ENCODE assay signal across 15 cellular contexts in genomic region chr15:40925495-40925862, GRCh38. TPM values are rescaled to one million over a fixed set of nuclear protein-coding genes. Genes with fewer than 3 reads are reported as not detected.
A peak's percentile ranks its signal among the peaks of the same experiment; 100 is the strongest.
DNase-seq lines count a peak whose midpoint lies in the region; ATAC-seq and TF ChIP-seq lines count a peak whose summit lies in the region.
"Had no signal": no experiment of that assay in that cellular context is flagged by ENCODE, and none has a peak within 500 bp of the region (broad histone marks: within the 10 kb centered on the region; RNA-seq: fewer than 3 reads in every experiment).

No MANE protein-coding gene starts in this region.

- no peaks in the 10 kb centered on the region for H3K36me3 Mint-ChIP-seq in brain

- H3K36me3 ChIP-seq in BLaER1 (no peaks in the 10 kb centered on the region), H7 (replicated peaks; ENCODE audit: control insufficient read depth, insufficient read depth, low read length) (no peaks in the 10 kb centered on the region), mesodermal cell (ENCODE audit: control insufficient read depth, insufficient read depth, low read length) (no peaks in the 10 kb centered on the region), psoas muscle (ENCODE audit: insufficient read depth in 1 of 2, low read depth in 1 of 2) (no peaks in the 10 kb centered on the region), testis (ENCODE audit: low read depth, missing control alignments) (no peaks in the 10 kb centered on the region)
- H3K36me3 ChIP-seq: tibial nerve had no signal

- peaks cover 0 to 8% (median 0%) of the 10 kb centered on the region in 5 experiments for H3K9me3 Mint-ChIP-seq in brain
- H3K9me3 Mint-ChIP-seq: activated T-cell treated with anti-CD3 and anti-CD28 coated beads, Interleukin-2, amount 50 U/mL, for 72 hours had no signal

- TF ChIP-seq POLR2A in testis (IDR thresholded peaks at IDR 0.05), result no peak

- H3K4me1 ChIP-seq in BLaER1 (peaks cover 68% of the 10 kb centered on the region), mesodermal cell (ENCODE audit: control insufficient read depth, insufficient read depth, low read length, poor library complexity, severe bottlenecking) (peaks cover 28% of the 10 kb centered on the region), psoas muscle (peaks cover 48% of the 10 kb centered on the region), testis (peaks cover 41% of the 10 kb centered on the region)

- H3K27ac Mint-ChIP-seq in brain, result no peak overlapping the region
- H3K27ac Mint-ChIP-seq: activated T-cell treated with anti-CD3 and anti-CD28 coated beads, Interleukin-2, amount 50 U/mL, for 72 hours had no signal

- H3K27me3 Mint-ChIP-seq in brain, result peaks cover 90% of the 10 kb centered on the region

- no peak for DNase-seq in H7
- no peak for DNase-seq in NK-92 treated with Interleukin-12 subunit alpha and Interleukin-12 subunit beta, amount 100 ng/mL, for 24 hours (lab: John Stamatoyannopoulos, UW)
- no peak for DNase-seq in psoas muscle
- no peak for DNase-seq in testis
- DNase-seq: activated T-cell treated with anti-CD3 and anti-CD28 coated beads, Interleukin-2, amount 50 U/mL, for 72 hours; cortex of kidney; EL; RPMI8226 had no signal

- peaks cover 71% of the 10 kb centered on the region for H3K27me3 ChIP-seq in BLaER1
- peaks cover 88% of the 10 kb centered on the region for H3K27me3 ChIP-seq in H7 (ENCODE audit: control insufficient read depth, insufficient read depth, low read length)
- H3K27me3 ChIP-seq in psoas muscle (ENCODE audit: insufficient read depth in 3 of 3, low read length in 2 of 3), result peaks cover 0 to 52% (median 18%) of the 10 kb centered on the region in 3 donors
- no peaks in the 10 kb centered on the region for H3K27me3 ChIP-seq in testis

- H3K4me3 Mint-ChIP-seq in brain, result peak overlapping the region in 4 of 5 experiments; percentile 29 to 75 (median 46)

- H3K9ac ChIP-seq in BLaER1, result peak overlapping the region; percentile 9; the same call in 1 of the 2 replicates

- H3K4me2 ChIP-seq in BLaER1, result peak overlapping the region; percentile 99

- H3K27ac ChIP-seq in BLaER1, result peak overlapping the region; percentile 37; the same call in 1 of the 2 replicates
- no peak overlapping the region for H3K27ac ChIP-seq in mesodermal cell (ENCODE audit: low read depth, low read length, severe bottlenecking)
- no peak overlapping the region for H3K27ac ChIP-seq in psoas muscle
- no peak overlapping the region for H3K27ac ChIP-seq in testis
- H3K27ac ChIP-seq: tibial nerve had no signal

- intact Hi-C loops in psoas muscle (cut with DNase I) (no loop called here), testis (cut with DNase I; ENCODE audit: low total_unique reads) (no loop called here)

- H4K20me1 ChIP-seq in BLaER1, result peaks cover 28% of the 10 kb centered on the region

- peak overlapping the region; percentile 65 for H3K4me3 ChIP-seq in BLaER1
- peak overlapping the region; percentile 41 for H3K4me3 ChIP-seq in H7 (ENCODE audit: insufficient read depth, low read depth, low read length)
- peak overlapping the region; percentile 22 for H3K4me3 ChIP-seq in mesodermal cell (ENCODE audit: extremely low read depth, insufficient read depth, low read length, poor library complexity, severe bottlenecking)
- no peak overlapping the region for H3K4me3 ChIP-seq in psoas muscle
- H3K4me3 ChIP-seq in testis, result no peak overlapping the region

- H3K9me3 ChIP-seq in BLaER1 (no peaks in the 10 kb centered on the region), mesodermal cell (ENCODE audit: control insufficient read depth, low read length) (no peaks in the 10 kb centered on the region), psoas muscle (no peaks in the 10 kb centered on the region), testis (no peaks in the 10 kb centered on the region)
- H3K9me3 ChIP-seq: tibial nerve had no signal

- TF ChIP-seq CTCF in brain (conservative IDR thresholded peaks at IDR 0.05) (no peak), psoas muscle (IDR thresholded peaks at IDR 0.05) (no peak), testis (IDR thresholded peaks at IDR 0.05) (no peak)

- WGBS in mesodermal cell (ENCODE audit: insufficient coverage in 2 of 2), 2 experiments, result 4 to 5% methylated on average over 18 to 28 of the region's 30 CpGs
- 38 to 49% (median 45%) methylated on average over 24 to 30 of the region's 30 CpGs for WGBS in psoas muscle, 3 donors
- 13 to 29% methylated on average over 12 to 30 of the region's 30 CpGs for WGBS in testis, 2 donors

- no peak for ATAC-seq in psoas muscle
- ATAC-seq in HG03521 (IDR thresholded peaks at IDR 0.05; ENCODE audit: unreplicated experiment), result no peak
- ATAC-seq: activated T-cell treated with anti-CD3 and anti-CD28 coated beads, Interleukin-2, amount 50 U/mL, for 72 hours had no signal

- H3K4me1 Mint-ChIP-seq in brain, result peaks cover 31% of the 10 kb centered on the region

RNA-seq across cellular contexts. Expression of gene DLL4, which starts 3.7 kb away (rescaled TPM):
- total RNA-seq in H7 (2014; rRNA removed; shearing (Covaris generic)), result 0.26 TPM in 1 of 2 replicates, not detected in the other
- 6.8 TPM for polyA plus RNA-seq in brain (ENCODE audit: insufficient read depth, low read depth, low replicate concordance)
- polyA plus RNA-seq in mesodermal cell (2013, experiment 1 of 2), result 51.5 TPM
- polyA plus RNA-seq in mesodermal cell (2013, experiment 2 of 2), result 31.4 TPM
- 10 to 100 TPM in 1 of 4 donors, 1 to 10 TPM in 3; 7.2 to 13.1 (median 9.2) TPM for total RNA-seq in psoas muscle
- 1 to 10 TPM; 4.0 to 6.1 (median 6.0) TPM for polyA plus RNA-seq in psoas muscle
- total RNA-seq in testis, result 1 to 10 TPM; 3.5 to 3.9 TPM
- polyA plus RNA-seq in testis (ENCODE audit: insufficient read depth, low read depth, low replicate concordance), result 2.0 TPM
- total RNA-seq: T-helper 2 cell treated with Interferon-gamma antibody and Interleukin-4, amounts not matched to agents 100 ng/mL and 5 ng/mL, for 36 hours had no signal

RNA-seq across cellular contexts. Expression of gene CHAC1, which starts 27.8 kb away (rescaled TPM):
- 30.1 and 39.7 TPM in 2 replicates for total RNA-seq in H7 (2014; rRNA removed; shearing (Covaris generic))
- polyA plus RNA-seq in brain (ENCODE audit: insufficient read depth, low read depth, low replicate concordance) (16.9 TPM), psoas muscle (100 to 1,000 TPM in 1 of 3 donors, 10 to 100 TPM in 2; 14.0 to 129 (median 49.0) TPM), testis (ENCODE audit: insufficient read depth, low read depth, low replicate concordance) (1.8 TPM)
- polyA plus RNA-seq in mesodermal cell (2013, experiment 1 of 2), result 18.9 TPM
- 18.7 TPM for polyA plus RNA-seq in mesodermal cell (2013, experiment 2 of 2)
- total RNA-seq in psoas muscle (100 to 1,000 TPM in 2 of 4 donors, 10 to 100 TPM in 1, 1 to 10 TPM in 1; 3.7 to 243 (median 96.3) TPM), testis (1 to 10 TPM; 2.5 to 5.9 TPM)

RNA-seq across cellular contexts. Expression of gene VPS18, which starts 31.2 kb away (rescaled TPM):
- 33.3 and 39.5 TPM in 2 replicates for total RNA-seq in H7 (2014; rRNA removed; shearing (Covaris generic))
- 18.2 TPM for polyA plus RNA-seq in brain (ENCODE audit: insufficient read depth, low read depth, low replicate concordance)
- 15.4 TPM for polyA plus RNA-seq in mesodermal cell (2013, experiment 1 of 2)
- polyA plus RNA-seq in mesodermal cell (2013, experiment 2 of 2), result 14.4 TPM
- 10 to 100 TPM in 3 of 4 donors, 1 to 10 TPM in 1; 8.1 to 20.5 (median 16.3) TPM for total RNA-seq in psoas muscle
- polyA plus RNA-seq in psoas muscle, result 10 to 100 TPM in 2 of 3 donors, 1 to 10 TPM in 1; 8.4 to 16.9 (median 12.3) TPM
- 10 to 100 TPM; 25.5 to 33.4 TPM for total RNA-seq in testis
- polyA plus RNA-seq in testis (ENCODE audit: insufficient read depth, low read depth, low replicate concordance), result 16.3 TPM

RNA-seq across cellular contexts. Expression of gene RHOV, which starts 51.4 kb away (rescaled TPM):
- total RNA-seq in H7 (2014; rRNA removed; shearing (Covaris generic)), result 2.0 and 2.1 TPM in 2 replicates
- polyA plus RNA-seq in brain (ENCODE audit: insufficient read depth, low read depth, low replicate concordance), result 2.3 TPM
- polyA plus RNA-seq in mesodermal cell (2013, experiment 1 of 2), result not detected
- not detected for polyA plus RNA-seq in mesodermal cell (2013, experiment 2 of 2)
- not detected for total RNA-seq in psoas muscle
- polyA plus RNA-seq in psoas muscle, result under 1 TPM in 2 of 3 donors, not detected in 1; 0.10 to 0.23 TPM
- under 1 TPM; 0.24 to 0.50 TPM for total RNA-seq in testis
- 0.91 TPM for polyA plus RNA-seq in testis (ENCODE audit: insufficient read depth, low read depth, low replicate concordance)
- total RNA-seq: pulmonary artery endothelial cell had no signal

Comparison
In these comparisons a context has a peak if more than half of its experiments do, and no peak if none do; other contexts are left out.
1. H3K4me3 ChIP-seq: peak in BLaER1 (single experiment), H7 (single experiment) and mesodermal cell (single experiment); none in psoas muscle (single experiment) and testis (0 of 2).